Comparison of ENCODE assay signal across 8 cellular contexts in the genomic region with DNA sequence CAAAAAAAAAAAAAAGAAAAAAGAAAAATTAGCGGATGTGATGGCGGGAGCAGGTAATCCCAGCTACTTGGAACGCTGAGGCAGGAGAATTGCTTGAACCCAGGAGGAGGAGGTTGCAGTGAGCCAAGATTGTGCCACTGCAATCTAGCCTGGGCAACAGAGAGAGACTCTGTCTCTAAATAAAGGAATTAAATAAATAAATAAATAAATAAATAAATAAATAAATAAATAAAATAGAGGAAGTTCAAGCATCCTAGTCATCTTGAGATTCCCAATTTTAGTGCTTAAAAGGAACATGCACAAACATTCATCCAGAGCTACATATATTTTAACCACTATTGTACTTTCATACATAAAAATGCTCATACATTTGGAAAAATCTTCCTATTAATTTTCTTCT.
"Had no signal": no experiment of that assay in that cellular context is flagged by ENCODE, and none has a peak within 500 bp of the region (broad histone marks: within the 10 kb centered on the region; RNA-seq: fewer than 3 reads in every experiment).

No MANE protein-coding gene starts in this region.

- H3K27ac ChIP-seq: HL-60, KMS-11 had no signal

- FAIRE-seq: HepG2, HTR-8/SVneo, K562 had no signal

- H3K4me2 ChIP-seq: KMS-11 had no signal

- H3K4me3 ChIP-seq: K562 had no signal

- ATAC-seq: HepG2, K562 had no signal

- DNase-seq: IMR-90, KBM-7, KG1 had no signal
